Comparison of ENCODE assay signal across 1 cellular context in genomic region chr6:135006386-135006914, GRCh38.
TF ChIP-seq lines count a peak whose summit lies in the region.

No MANE protein-coding gene starts in this region.

TF ChIP-seq in K562, 482 proteins besides CTCF, POLR2A, EP300 and RAD21 (continued from another document and continues in another):
- TF ChIP-seq ZBTB33 (CRISPR knock-in tag; IDR thresholded peaks at IDR 0.05): no peak
- TF ChIP-seq HDAC1 (IDR thresholded peaks at IDR 0.05): peak in 1 of 2 experiments; percentile 87; a peak in 2 of 4 replicates
- TF ChIP-seq GABPB1 (CRISPR knock-in tag; IDR thresholded peaks at IDR 0.05): no peak
- no peak for TF ChIP-seq SUPT5H (IDR thresholded peaks at IDR 0.05)
- TF ChIP-seq NBN (IDR thresholded peaks at IDR 0.05; ENCODE audit: low read depth): 0 out of 2 replicates have a peak, but pooled peaks have one; percentile 57
- no peak for TF ChIP-seq ELK3 (CRISPR knock-in tag; IDR thresholded peaks at IDR 0.05)
- TF ChIP-seq CREB1 (IDR thresholded peaks at IDR 0.05): peak; percentile 70; the same call in 1 of the 2 replicates
- TF ChIP-seq CREB1 (CRISPR knock-in tag; IDR thresholded peaks at IDR 0.05): no peak
- no peak for TF ChIP-seq HMG20B (CRISPR knock-in tag; IDR thresholded peaks at IDR 0.05)
- TF ChIP-seq KDM1A (IDR thresholded peaks at IDR 0.05): peak; percentile 83 to 86
- peak; percentile 66 for TF ChIP-seq DACH1 (IDR thresholded peaks at IDR 0.05; ENCODE audit: partially characterized antibody)
- peak; percentile 66 for TF ChIP-seq ZNF316 (IDR thresholded peaks at IDR 0.05)
- TF ChIP-seq COPS2 (conservative IDR thresholded peaks at IDR 0.05): no peak
- TF ChIP-seq MCM7 (IDR thresholded peaks at IDR 0.05): no peak
- TF ChIP-seq HSF4 (CRISPR knock-in tag; IDR thresholded peaks at IDR 0.05; ENCODE audit: borderline replicate concordance): no peak
- 0 out of 2 replicates have a peak, but pooled peaks have one; percentile 41 for TF ChIP-seq ELF4 (CRISPR knock-in tag; IDR thresholded peaks at IDR 0.05)
- TF ChIP-seq, protein P1, sequence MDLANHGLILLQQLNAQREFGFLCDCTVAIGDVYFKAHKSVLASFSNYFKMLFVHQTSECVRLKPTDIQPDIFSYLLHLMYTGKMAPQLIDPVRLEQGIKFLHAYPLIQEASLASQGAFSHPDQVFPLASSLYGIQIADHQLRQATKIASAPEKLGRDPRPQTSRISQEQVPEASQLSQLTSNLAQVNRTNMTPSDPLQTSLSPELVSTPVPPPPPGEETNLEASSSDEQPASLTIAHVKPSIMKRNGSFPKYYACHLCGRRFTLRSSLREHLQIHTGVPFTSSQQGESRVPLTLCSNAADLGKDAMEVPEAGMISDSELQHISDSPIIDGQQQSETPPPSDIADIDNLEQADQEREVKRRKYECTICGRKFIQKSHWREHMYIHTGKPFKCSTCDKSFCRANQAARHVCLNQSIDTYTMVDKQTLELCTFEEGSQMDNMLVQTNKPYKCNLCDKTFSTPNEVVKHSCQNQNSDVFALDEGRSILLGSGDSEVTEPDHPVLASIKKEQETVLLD (IDR thresholded peaks at IDR 0.05): no peak
- peak; percentile 80 for TF ChIP-seq TCF3 (CRISPR knock-in tag; IDR thresholded peaks at IDR 0.05)
- peak; percentile 15; the same call in 1 of the 2 replicates for TF ChIP-seq NFE2 (IDR thresholded peaks at IDR 0.05; ENCODE audit: low read depth)
- peak; percentile 71 for TF ChIP-seq SOX6 (IDR thresholded peaks at IDR 0.05)
- no peak for TF ChIP-seq SNRNP70 (optimal IDR thresholded peaks at IDR 0.05; ENCODE audit: low read depth, low read length)
- TF ChIP-seq NCOA6 (IDR thresholded peaks at IDR 0.05): 0 out of 2 replicates have a peak, but pooled peaks have one; percentile 25
- peak; percentile 70 for TF ChIP-seq MEIS2 (IDR thresholded peaks at IDR 0.05; ENCODE audit: partially characterized antibody)
- no peak for TF ChIP-seq PHB2 (IDR thresholded peaks at IDR 0.05; ENCODE audit: low read depth)
- TF ChIP-seq, protein P2, sequence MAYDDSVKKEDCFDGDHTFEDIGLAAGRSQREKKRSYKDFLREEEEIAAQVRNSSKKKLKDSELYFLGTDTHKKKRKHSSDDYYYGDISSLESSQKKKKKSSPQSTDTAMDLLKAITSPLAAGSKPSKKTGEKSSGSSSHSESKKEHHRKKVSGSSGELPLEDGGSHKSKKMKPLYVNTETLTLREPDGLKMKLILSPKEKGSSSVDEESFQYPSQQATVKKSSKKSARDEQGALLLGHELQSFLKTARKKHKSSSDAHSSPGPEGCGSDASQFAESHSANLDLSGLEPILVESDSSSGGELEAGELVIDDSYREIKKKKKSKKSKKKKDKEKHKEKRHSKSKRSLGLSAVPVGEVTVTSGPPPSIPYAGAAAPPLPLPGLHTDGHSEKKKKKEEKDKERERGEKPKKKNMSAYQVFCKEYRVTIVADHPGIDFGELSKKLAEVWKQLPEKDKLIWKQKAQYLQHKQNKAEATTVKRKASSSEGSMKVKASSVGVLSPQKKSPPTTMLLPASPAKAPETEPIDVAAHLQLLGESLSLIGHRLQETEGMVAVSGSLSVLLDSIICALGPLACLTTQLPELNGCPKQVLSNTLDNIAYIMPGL (CRISPR knock-in tag; IDR thresholded peaks at IDR 0.05): no peak
- TF ChIP-seq MTA1 (IDR thresholded peaks at IDR 0.05; ENCODE audit: borderline replicate concordance): no peak
- TF ChIP-seq GATA2 (CRISPR knock-in tag; IDR thresholded peaks at IDR 0.05): peak; percentile 37; the same call in 1 of the 2 replicates
- peak; percentile 90 for TF ChIP-seq SMARCA4 (IDR thresholded peaks at IDR 0.05)
- TF ChIP-seq NFIC (IDR thresholded peaks at IDR 0.05): 0 out of 2 replicates have a peak, but pooled peaks have one; percentile 9
- no peak for TF ChIP-seq ZNF124 (CRISPR knock-in tag; IDR thresholded peaks at IDR 0.05)
- TF ChIP-seq CREM (IDR thresholded peaks at IDR 0.05; ENCODE audit: low read depth): peak; percentile 81
- no peak for TF ChIP-seq EZH2 (IDR thresholded peaks at IDR 0.05; ENCODE audit: borderline replicate concordance, low read depth, low read length)
- TF ChIP-seq RFX7 (CRISPR knock-in tag; IDR thresholded peaks at IDR 0.05): no peak
- TF ChIP-seq, protein P3, sequence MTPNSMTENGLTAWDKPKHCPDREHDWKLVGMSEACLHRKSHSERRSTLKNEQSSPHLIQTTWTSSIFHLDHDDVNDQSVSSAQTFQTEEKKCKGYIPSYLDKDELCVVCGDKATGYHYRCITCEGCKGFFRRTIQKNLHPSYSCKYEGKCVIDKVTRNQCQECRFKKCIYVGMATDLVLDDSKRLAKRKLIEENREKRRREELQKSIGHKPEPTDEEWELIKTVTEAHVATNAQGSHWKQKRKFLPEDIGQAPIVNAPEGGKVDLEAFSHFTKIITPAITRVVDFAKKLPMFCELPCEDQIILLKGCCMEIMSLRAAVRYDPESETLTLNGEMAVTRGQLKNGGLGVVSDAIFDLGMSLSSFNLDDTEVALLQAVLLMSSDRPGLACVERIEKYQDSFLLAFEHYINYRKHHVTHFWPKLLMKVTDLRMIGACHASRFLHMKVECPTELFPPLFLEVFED (CRISPR knock-in tag; conservative IDR thresholded peaks at IDR 0.05): no peak
- no peak for TF ChIP-seq E2F4 (CRISPR knock-in tag; IDR thresholded peaks at IDR 0.05; ENCODE audit: low read depth)
- peak; percentile 66 for TF ChIP-seq CBFA2T2 (conservative IDR thresholded peaks at IDR 0.05)
- no peak for TF ChIP-seq ZNF551 (CRISPR knock-in tag; IDR thresholded peaks at IDR 0.05)
- TF ChIP-seq CTBP1 (IDR thresholded peaks at IDR 0.05; ENCODE audit: borderline replicate concordance): peak; percentile 93
- TF ChIP-seq GATAD2A (IDR thresholded peaks at IDR 0.05): peak; percentile 78
- TF ChIP-seq SREBF2 (CRISPR knock-in tag; IDR thresholded peaks at IDR 0.05): no peak
- TF ChIP-seq PCBP2 (IDR thresholded peaks at IDR 0.05; ENCODE audit: low read depth, low read length, poor library complexity, severe bottlenecking): no peak
- no peak for TF ChIP-seq HNRNPH1 (optimal IDR thresholded peaks at IDR 0.05; ENCODE audit: low read depth, low read length)
- 0 out of 2 replicates have a peak, but pooled peaks have one; percentile 35 for TF ChIP-seq CHAMP1 (IDR thresholded peaks at IDR 0.05)
- TF ChIP-seq, protein P4, sequence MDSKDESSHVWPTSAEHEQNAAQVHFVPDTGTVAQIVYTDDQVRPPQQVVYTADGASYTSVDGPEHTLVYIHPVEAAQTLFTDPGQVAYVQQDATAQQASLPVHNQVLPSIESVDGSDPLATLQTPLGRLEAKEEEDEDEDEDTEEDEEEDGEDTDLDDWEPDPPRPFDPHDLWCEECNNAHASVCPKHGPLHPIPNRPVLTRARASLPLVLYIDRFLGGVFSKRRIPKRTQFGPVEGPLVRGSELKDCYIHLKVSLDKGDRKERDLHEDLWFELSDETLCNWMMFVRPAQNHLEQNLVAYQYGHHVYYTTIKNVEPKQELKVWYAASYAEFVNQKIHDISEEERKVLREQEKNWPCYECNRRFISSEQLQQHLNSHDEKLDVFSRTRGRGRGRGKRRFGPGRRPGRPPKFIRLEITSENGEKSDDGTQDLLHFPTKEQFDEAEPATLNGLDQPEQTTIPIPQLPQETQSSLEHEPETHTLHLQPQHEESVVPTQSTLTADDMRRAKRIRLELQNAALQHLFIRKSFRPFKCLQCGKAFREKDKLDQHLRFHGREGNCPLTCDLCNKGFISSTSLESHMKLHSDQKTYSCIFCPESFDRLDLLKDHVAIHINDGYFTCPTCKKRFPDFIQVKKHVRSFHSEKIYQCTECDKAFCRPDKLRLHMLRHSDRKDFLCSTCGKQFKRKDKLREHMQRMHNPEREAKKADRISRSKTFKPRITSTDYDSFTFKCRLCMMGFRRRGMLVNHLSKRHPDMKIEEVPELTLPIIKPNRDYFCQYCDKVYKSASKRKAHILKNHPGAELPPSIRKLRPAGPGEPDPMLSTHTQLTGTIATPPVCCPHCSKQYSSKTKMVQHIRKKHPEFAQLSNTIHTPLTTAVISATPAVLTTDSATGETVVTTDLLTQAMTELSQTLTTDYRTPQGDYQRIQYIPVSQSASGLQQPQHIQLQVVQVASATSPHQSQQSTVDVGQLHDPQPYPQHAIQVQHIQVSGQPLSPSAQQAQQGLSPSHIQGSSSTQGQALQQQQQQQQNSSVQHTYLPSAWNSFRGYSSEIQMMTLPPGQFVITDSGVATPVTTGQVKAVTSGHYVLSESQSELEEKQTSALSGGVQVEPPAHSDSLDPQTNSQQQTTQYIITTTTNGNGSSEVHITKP (IDR thresholded peaks at IDR 0.05; ENCODE audit: partially characterized antibody): peak; percentile 31
- TF ChIP-seq, protein P5, sequence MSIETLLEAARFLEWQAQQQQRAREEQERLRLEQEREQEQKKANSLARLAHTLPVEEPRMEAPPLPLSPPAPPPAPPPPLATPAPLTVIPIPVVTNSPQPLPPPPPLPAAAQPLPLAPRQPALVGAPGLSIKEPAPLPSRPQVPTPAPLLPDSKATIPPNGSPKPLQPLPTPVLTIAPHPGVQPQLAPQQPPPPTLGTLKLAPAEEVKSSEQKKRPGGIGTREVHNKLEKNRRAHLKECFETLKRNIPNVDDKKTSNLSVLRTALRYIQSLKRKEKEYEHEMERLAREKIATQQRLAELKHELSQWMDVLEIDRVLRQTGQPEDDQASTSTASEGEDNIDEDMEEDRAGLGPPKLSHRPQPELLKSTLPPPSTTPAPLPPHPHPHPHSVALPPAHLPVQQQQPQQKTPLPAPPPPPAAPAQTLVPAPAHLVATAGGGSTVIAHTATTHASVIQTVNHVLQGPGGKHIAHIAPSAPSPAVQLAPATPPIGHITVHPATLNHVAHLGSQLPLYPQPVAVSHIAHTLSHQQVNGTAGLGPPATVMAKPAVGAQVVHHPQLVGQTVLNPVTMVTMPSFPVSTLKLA (conservative IDR thresholded peaks at IDR 0.05): peak; percentile 14 to 56; a peak in 1 of 4 replicates
- peak; percentile 97 for TF ChIP-seq ZEB2 (IDR thresholded peaks at IDR 0.05)
- TF ChIP-seq SMARCB1 (IDR thresholded peaks at IDR 0.05; ENCODE audit: insufficient read length, low read depth): peak; percentile 76
- no peak for TF ChIP-seq ZFP30 (CRISPR knock-in tag; IDR thresholded peaks at IDR 0.05; ENCODE audit: borderline replicate concordance)
- no peak for TF ChIP-seq THAP12 (CRISPR knock-in tag; IDR thresholded peaks at IDR 0.05)
- no peak for TF ChIP-seq GTF2E2 (tag; IDR thresholded peaks at IDR 0.05)
- TF ChIP-seq ETV5 (CRISPR knock-in tag; IDR thresholded peaks at IDR 0.05; ENCODE audit: low read depth): no peak
